Comparison of ENCODE assay signal across 20 cellular contexts in genomic region chr1:178146456-178146855, GRCh38. TPM values are rescaled to one million over a fixed set of nuclear protein-coding genes. Genes with fewer than 3 reads are reported as not detected.
"Had no signal": no experiment of that assay in that cellular context is flagged by ENCODE, and none has a peak within 500 bp of the region (broad histone marks: within the 10 kb centered on the region; RNA-seq: fewer than 3 reads in every experiment).

No MANE protein-coding gene starts in this region.

- ATAC-seq: activated naive CD8-positive, alpha-beta T cell treated with anti-CD3 and anti-CD28 coated beads, Interleukin-2, amount 50 U/mL, for 24 hours; naive thymus-derived CD4-positive, alpha-beta T cell; sciatic nerve had no signal

- H3K4me3 Mint-ChIP-seq: activated naive CD4-positive, alpha-beta T cell treated with anti-CD3 and anti-CD28 coated beads, Interleukin-2, amount 10 ng/mL, durations not matched to agents 7 days and 5 days; activated naive CD8-positive, alpha-beta T cell treated with anti-CD3 and anti-CD28 coated beads, Interleukin-2, amount 50 U/mL, for 24 hours; central memory CD8-positive, alpha-beta T cell; naive thymus-derived CD4-positive, alpha-beta T cell had no signal

- H3K4me1 Mint-ChIP-seq: activated naive CD4-positive, alpha-beta T cell treated with anti-CD3 and anti-CD28 coated beads, Interleukin-2, amount 10 ng/mL, durations not matched to agents 7 days and 5 days; activated naive CD8-positive, alpha-beta T cell treated with anti-CD3 and anti-CD28 coated beads, Interleukin-2, amount 50 U/mL, for 24 hours; central memory CD8-positive, alpha-beta T cell; naive thymus-derived CD4-positive, alpha-beta T cell had no signal

- FAIRE-seq: urothelium cell line had no signal

- H3K27me3 Mint-ChIP-seq: activated naive CD4-positive, alpha-beta T cell treated with anti-CD3 and anti-CD28 coated beads, Interleukin-2, amount 10 ng/mL, durations not matched to agents 7 days and 5 days; activated naive CD8-positive, alpha-beta T cell treated with anti-CD3 and anti-CD28 coated beads, Interleukin-2, amount 50 U/mL, for 24 hours; central memory CD8-positive, alpha-beta T cell; naive thymus-derived CD4-positive, alpha-beta T cell had no signal

- H3K9me3 Mint-ChIP-seq: activated naive CD4-positive, alpha-beta T cell treated with anti-CD3 and anti-CD28 coated beads, Interleukin-2, amount 10 ng/mL, durations not matched to agents 7 days and 5 days had no signal

- H3K36me3 Mint-ChIP-seq: activated naive CD4-positive, alpha-beta T cell treated with anti-CD3 and anti-CD28 coated beads, Interleukin-2, amount 10 ng/mL, durations not matched to agents 7 days and 5 days; naive thymus-derived CD4-positive, alpha-beta T cell had no signal

- H3K27ac Mint-ChIP-seq: activated naive CD4-positive, alpha-beta T cell treated with anti-CD3 and anti-CD28 coated beads, Interleukin-2, amount 10 ng/mL, durations not matched to agents 7 days and 5 days; activated naive CD8-positive, alpha-beta T cell treated with anti-CD3 and anti-CD28 coated beads, Interleukin-2, amount 50 U/mL, for 24 hours; naive thymus-derived CD4-positive, alpha-beta T cell had no signal

- DNase-seq: activated CD4-positive, CD25-positive, alpha-beta regulatory T cell treated with anti-CD3 and anti-CD28 coated beads, Interleukin-2, amount 50 U/mL, for 72 hours; activated CD8-positive, alpha-beta memory T cell treated with anti-CD3 and anti-CD28 coated beads for 24 hours; activated CD8-positive, alpha-beta memory T cell treated with anti-CD3 and anti-CD28 coated beads, Interleukin-2, amount 50 U/mL, for 48 hours; activated effector memory CD4-positive, alpha-beta T cell treated with Interleukin-2 at 50 U/mL for 16 hours; activated naive CD4-positive, alpha-beta T cell treated with anti-CD3 and anti-CD28 coated beads, Interleukin-2, amount 10 ng/mL, durations not matched to agents 7 days and 5 days; activated naive CD8-positive, alpha-beta T cell treated with anti-CD3 and anti-CD28 coated beads, Interleukin-2, amount 50 U/mL, for 24 hours; activated T-cell treated with anti-CD3 and anti-CD28 coated beads, Interleukin-2, amount 50 U/mL, for 48 hours; anterior cingulate cortex; brain microvascular endothelial cell; foreskin fibroblast; mesendoderm; naive thymus-derived CD4-positive, alpha-beta T cell; spleen; stimulated activated naive CD4-positive, alpha-beta T cell; T1000; thyroid gland had no signal

RNA-seq across cellular contexts. Expression of gene RASAL2, which starts 52.6 kb away (rescaled TPM):
- total RNA-seq: T-helper 1 cell treated with Interleukin-12 subunit alpha and Interleukin-12 subunit beta and Interleukin-4 antibody, amounts not matched to agents 30 ng/mL and 1 ng/mL, for 36 hours had no signal
